In genomic region chr17:76952402-76952801, GRCh38 we compare ENCODE assay signal across 25 cellular contexts.
"Had no signal": no experiment of that assay in that cellular context is flagged by ENCODE, and none has a peak within 500 bp of the region (broad histone marks: within the 10 kb centered on the region; RNA-seq: fewer than 3 reads in every experiment).

No MANE protein-coding gene starts in this region.

- H3K4me2 ChIP-seq: KMS-11, PC-9 had no signal

- H3K27ac Mint-ChIP-seq: IgD-negative memory B cell had no signal

- H3K9ac ChIP-seq: KMS-11 had no signal

- H3K36me3 ChIP-seq: Peyer's patch had no signal

- H3K4me3 ChIP-seq: K562, PC-9, Peyer's patch, SJSA1, SK-N-MC had no signal

- ATAC-seq: K562 had no signal

- H3K36me3 Mint-ChIP-seq: IgD-negative memory B cell had no signal

- H3K4me1 ChIP-seq: Peyer's patch, SJSA1 had no signal

- H3K27ac ChIP-seq: KMS-11, PC-9, Peyer's patch, SJSA1, SK-N-MC had no signal

- H2AFZ ChIP-seq: PC-9 had no signal

- H3K9me3 ChIP-seq: Peyer's patch, SJSA1 had no signal

- DNase-seq: Kasumi-1; MV-4-11; NCI-H1048; NCI-H1105; NCI-H1417; NCI-H1436 treated with DMSO at 0.1 percent for 48 hours; NCI-H1694; NCI-H187 treated with DMSO at 0.1 percent for 48 hours; NCI-H2029 treated with DMSO at 0.1 percent for 48 hours; NCI-H2171 treated with DMSO at 0.1 percent for 48 hours; NCI-H345; NCI-H446 treated with DMSO at 0.1 percent for 48 hours; NCI-H510A treated with DMSO at 0.1 percent for 48 hours; NCI-H526; NCI-H748 treated with DMSO at 0.1 percent for 48 hours; NK-92 treated with Interleukin-12 subunit alpha and Interleukin-12 subunit beta, amount 100 ng/mL, for 24 hours; PC-9; Peyer's patch; Right ventricle myocardium superior; SIG-M5 had no signal

- H3K27me3 ChIP-seq: Peyer's patch, SJSA1 had no signal

- FAIRE-seq: K562 had no signal

- H3K4me3 Mint-ChIP-seq: IgD-negative memory B cell had no signal

- H3K9me3 Mint-ChIP-seq: IgD-negative memory B cell had no signal
